In genomic region chr5:42949348-42950090, GRCh38 we compare ENCODE assay signal across 8 cellular contexts.
A peak's percentile ranks its signal among the peaks of the same experiment; 100 is the strongest.
DNase-seq lines count a peak whose midpoint lies in the region; ATAC-seq, FAIRE-seq and TF ChIP-seq lines count a peak whose summit lies in the region.

No MANE protein-coding gene starts in this region.

- peak overlapping the region; percentile 98 for H3K27ac ChIP-seq in CD4-positive, alpha-beta T cell (ENCODE audit: low read depth, low read length)
- H3K27ac ChIP-seq in astrocyte (ENCODE audit: low read depth, low read length), result peak overlapping the region; percentile 95
- peak overlapping the region in 1 of 2 donors; percentile 18 for H3K27ac ChIP-seq in kidney (ENCODE audit: low read depth in 2 of 2, low read length in 2 of 2)

- no peak for FAIRE-seq in astrocyte (lab: Jason Lieb, UNC)
- FAIRE-seq in kidney (lab: Jason Lieb, UNC), result no peak

- H3K4me3 Mint-ChIP-seq in CD4-positive, alpha-beta T cell, result peak overlapping the region; percentile 98
- no peak overlapping the region for H3K4me3 Mint-ChIP-seq in astrocyte (ENCODE audit: unreplicated experiment)

- CTCF ChIA-PET in CD4-positive, alpha-beta T cell (lab: Charles Lee), result interaction anchor here (1.2 to 4.8 kb wide), 10 partner anchors 22 to 172 kb away, joined by 5 to 58 read pairs (median 10); no protein-coding TSS in a partner anchor

- peak overlapping the region; percentile 93 for H3K4me2 ChIP-seq in astrocyte (ENCODE audit: low read length)

- H3K9ac ChIP-seq in astrocyte (ENCODE audit: low read length) (peak overlapping the region; percentile 85), kidney (ENCODE audit: low read length in 2 of 2) (peak overlapping the region in 1 of 2 donors; percentile 16)

- peak; percentile 36 for ATAC-seq in CD4-positive, alpha-beta T cell (ENCODE audit: poor library complexity)
- ATAC-seq in GM19455 (IDR thresholded peaks at IDR 0.05; ENCODE audit: unreplicated experiment) (peak; percentile 61), HG03558 (IDR thresholded peaks at IDR 0.05; ENCODE audit: extremely low read depth, unreplicated experiment) (peak; percentile 60)

- intact Hi-C loops in CD4-positive, alpha-beta T cell (cut with DNase I, micrococcal nuclease), result loop anchor here (1.0 to 5.0 kb wide), 8 partner anchors 37 to 173 kb away; partner anchors contain the start of genes ANXA2R (in 1 of the 2) and ZNF131 (in 1 of the 2)
- intact Hi-C loops in kidney (cut with DNase I), result no loop called here

- H3K4me1 ChIP-seq in astrocyte (ENCODE audit: insufficient read depth, low read length) (peaks cover 26% of the 10 kb centered on the region), kidney (ENCODE audit: control insufficient read depth in 1 of 2, insufficient read depth in 1 of 2, low read depth in 1 of 2, low read length in 2 of 2) (peaks cover 0 to 7% of the 10 kb centered on the region in 2 donors)

- H3K27me3 Mint-ChIP-seq in CD4-positive, alpha-beta T cell, result no peaks in the 10 kb centered on the region
- no peaks in the 10 kb centered on the region for H3K27me3 Mint-ChIP-seq in astrocyte (ENCODE audit: low read depth, unreplicated experiment)

- H3K4me3 ChIP-seq in astrocyte (ENCODE audit: insufficient read depth, low read depth, low read length) (peak overlapping the region; percentile 41), kidney (ENCODE audit: low read length in 2 of 2) (peak overlapping the region; percentile 41 to 54)

- peak overlapping the region; percentile 45 for H2AFZ ChIP-seq in astrocyte (ENCODE audit: low read depth, low read length)

- POLR2A ChIA-PET in CD4-positive, alpha-beta T cell (lab: Charles Lee), result interaction anchor here (1.1 to 9.5 kb wide), 16 partner anchors 10 to 654 kb away, joined by 3 to 465 read pairs (median 44); partner anchors contain the start of genes ANXA2R, HMGCS1, NNT and TMEM267

- H4K20me1 ChIP-seq in astrocyte (ENCODE audit: insufficient read depth, low read length), result peaks cover 8% of the 10 kb centered on the region

- H3K27me3 ChIP-seq in CD4-positive, alpha-beta T cell (ENCODE audit: control insufficient read depth, insufficient read depth, low read length), result no peaks in the 10 kb centered on the region
- no peaks in the 10 kb centered on the region for H3K27me3 ChIP-seq in astrocyte (ENCODE audit: insufficient read depth, low read length)

- H3K9me3 Mint-ChIP-seq in CD4-positive, alpha-beta T cell, result no peaks in the 10 kb centered on the region
- H3K9me3 Mint-ChIP-seq in astrocyte (ENCODE audit: unreplicated experiment), result peaks cover 11% of the 10 kb centered on the region

- H3K79me2 ChIP-seq in astrocyte (ENCODE audit: insufficient read depth, low read length), result peaks cover 35% of the 10 kb centered on the region

- H3K27ac Mint-ChIP-seq in CD4-positive, alpha-beta T cell, result peak overlapping the region; percentile 99
- H3K27ac Mint-ChIP-seq in astrocyte (ENCODE audit: unreplicated experiment), result no peak overlapping the region

- peak; percentile 39 to 64 (median 50) for DNase-seq in CD4-positive, alpha-beta T cell
- DNase-seq in T-helper 9 cell, result peak; percentile 49
- DNase-seq in astrocyte (ENCODE audit: low read depth), result peak; percentile 81
- peak; percentile 83 for DNase-seq in kidney
- DNase-seq in stimulated activated CD8-positive, alpha-beta memory T cell treated with anti-CD3 and anti-CD28 coated beads, Interleukin-15, amount 100 ng/mL, for 1 hour (ENCODE audit: low read depth), result peak; percentile 23
- DNase-seq in NCI-H446 treated with DMSO at 0.1 percent for 48 hours (lab: John Stamatoyannopoulos, UW), result no peak

- H3K36me3 ChIP-seq in astrocyte (ENCODE audit: insufficient read depth, low read length) (no peaks in the 10 kb centered on the region), kidney (ENCODE audit: control insufficient read depth in 1 of 2, insufficient read depth in 2 of 2, low read length in 2 of 2) (no peaks in the 10 kb centered on the region)

- H3K9me3 ChIP-seq in CD4-positive, alpha-beta T cell (ENCODE audit: control insufficient read depth, low read length), result peaks cover 5% of the 10 kb centered on the region
- H3K9me3 ChIP-seq in astrocyte (ENCODE audit: insufficient read depth, low read depth, low read length), result peaks cover 14% of the 10 kb centered on the region
- H3K9me3 ChIP-seq in kidney (ENCODE audit: control insufficient read depth in 1 of 2, low read length in 2 of 2), result peaks cover 0 to 4% of the 10 kb centered on the region in 2 donors

- H3K36me3 Mint-ChIP-seq in CD4-positive, alpha-beta T cell (ENCODE audit: low read depth), result peaks cover 29% of the 10 kb centered on the region
- H3K36me3 Mint-ChIP-seq in astrocyte (ENCODE audit: low read depth, unreplicated experiment), result peaks cover 4% of the 10 kb centered on the region

- peak; percentile 46 for TF ChIP-seq CTCF in CD4-positive, alpha-beta T cell (IDR thresholded peaks at IDR 0.05)
- peak; percentile 51 for TF ChIP-seq CTCF in astrocyte (IDR thresholded peaks at IDR 0.05; ENCODE audit: insufficient read depth, low read depth, low read length)
- no peak for TF ChIP-seq CTCF in kidney (IDR thresholded peaks at IDR 0.05; ENCODE audit: borderline replicate concordance, extremely low read depth, insufficient read depth)

- peaks cover 36% of the 10 kb centered on the region for H3K4me1 Mint-ChIP-seq in CD4-positive, alpha-beta T cell (ENCODE audit: low read depth)
- peaks cover 8% of the 10 kb centered on the region for H3K4me1 Mint-ChIP-seq in astrocyte (ENCODE audit: low read depth, unreplicated experiment)
